In the genomic region with DNA sequence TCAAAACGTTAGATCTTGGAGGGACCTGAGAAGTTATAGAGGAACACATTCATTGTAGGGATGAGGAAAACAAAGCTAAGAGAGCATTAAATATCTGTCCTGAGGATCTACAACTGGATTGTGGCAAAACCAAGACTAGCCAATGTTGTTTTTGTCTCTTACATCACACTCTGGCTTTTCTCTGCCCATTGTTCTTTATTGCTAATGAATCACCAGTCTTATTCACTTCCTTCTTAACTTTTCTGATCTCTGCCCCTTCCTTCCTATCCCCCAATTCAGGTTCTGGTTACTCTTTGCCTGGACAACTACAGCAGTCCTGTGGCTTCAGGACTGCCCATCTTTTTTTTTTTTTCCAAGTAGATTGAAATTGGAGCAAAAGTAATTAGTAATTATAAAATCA, we compare ENCODE assay signal across 12 cellular contexts. TPM values are rescaled to one million over a fixed set of nuclear protein-coding genes. Genes with fewer than 3 reads are reported as not detected.
DNase-seq lines count a peak whose midpoint lies in the region; ATAC-seq and TF ChIP-seq lines count a peak whose summit lies in the region.
"Had no signal": no experiment of that assay in that cellular context is flagged by ENCODE, and none has a peak within 500 bp of the region (broad histone marks: within the 10 kb centered on the region; RNA-seq: fewer than 3 reads in every experiment).

No MANE protein-coding gene starts in this region.

- H2AFZ ChIP-seq in neural progenitor cell (replicated peaks): no peak overlapping the region

- H3K4me1 ChIP-seq in CD4-positive, alpha-beta memory T cell (ENCODE audit: insufficient read depth, low read length): peaks cover 19% of the 10 kb centered on the region
- H3K4me1 ChIP-seq in neural progenitor cell: peaks cover 8% of the 10 kb centered on the region

- intact Hi-C loops in CD4-positive, alpha-beta memory T cell (cut with micrococcal nuclease): no loop called here

- H4K20me1 ChIP-seq in neural progenitor cell (ENCODE audit: low read depth): no peaks in the 10 kb centered on the region

- H3K4me3 Mint-ChIP-seq in CD4-positive, alpha-beta memory T cell: no peak overlapping the region
- peak overlapping the region; percentile 83 for H3K4me3 Mint-ChIP-seq in activated T-helper 17 cell treated with anti-CD3 and anti-CD28 coated beads, Interleukin-2, amount 50 U/mL, for 72 hours
- no peak overlapping the region for H3K4me3 Mint-ChIP-seq in neural progenitor cell

- peaks cover 8 to 11% of the 10 kb centered on the region in 2 donors for H3K27me3 Mint-ChIP-seq in CD4-positive, alpha-beta memory T cell
- H3K27me3 Mint-ChIP-seq in activated T-helper 17 cell treated with anti-CD3 and anti-CD28 coated beads, Interleukin-2, amount 50 U/mL, for 72 hours: peaks cover 15% of the 10 kb centered on the region
- H3K27me3 Mint-ChIP-seq in neural progenitor cell (ENCODE audit: insufficient read depth, low read depth): no peaks in the 10 kb centered on the region

- POLR2A ChIA-PET in CD4-positive, alpha-beta memory T cell (lab: Charles Lee; ENCODE audit: partially characterized antibody): interaction anchor here (1.3 kb wide), 1 partner anchor 533 kb away, joined by 4 read pairs; no protein-coding TSS in a partner anchor

- H3K4me1 Mint-ChIP-seq in CD4-positive, alpha-beta memory T cell: peaks cover 15 to 28% (median 22%) of the 10 kb centered on the region in 4 donors
- peaks cover 14% of the 10 kb centered on the region for H3K4me1 Mint-ChIP-seq in activated T-helper 17 cell treated with anti-CD3 and anti-CD28 coated beads, Interleukin-2, amount 50 U/mL, for 72 hours
- H3K4me1 Mint-ChIP-seq in neural progenitor cell: peaks cover 4% of the 10 kb centered on the region

- CTCF ChIA-PET in CD4-positive, alpha-beta memory T cell (lab: Charles Lee; ENCODE audit: partially characterized antibody): no interaction called here

- TF ChIP-seq CTCF in neural progenitor cell (IDR thresholded peaks at IDR 0.05): no peak

- no peak overlapping the region for H3K4me2 ChIP-seq in neural progenitor cell

- peak overlapping the region; percentile 23 for H3K27ac ChIP-seq in CD4-positive, alpha-beta memory T cell (ENCODE audit: low read depth, low read length)
- H3K27ac ChIP-seq in neural progenitor cell: no peak overlapping the region

- H3K27me3 ChIP-seq in CD4-positive, alpha-beta memory T cell (ENCODE audit: insufficient read depth, low read length): no peaks in the 10 kb centered on the region
- H3K27me3 ChIP-seq in neural progenitor cell: no peaks in the 10 kb centered on the region
- H3K27me3 ChIP-seq: heart left ventricle had no signal

- DNase-seq in CD4-positive, alpha-beta memory T cell: no peak
- DNase-seq in LHCN-M2 (ENCODE audit: low read depth) (peak; percentile 95), iris pigment epithelial cell (ENCODE audit: low read depth) (peak; percentile 61), NCI-H69 (lab: John Stamatoyannopoulos, UW) (no peak), neural progenitor cell (ENCODE audit: low spot score) (no peak), NCI-H128 (lab: John Stamatoyannopoulos, UW; ENCODE audit: unreplicated experiment) (no peak)
- DNase-seq in activated naive CD4-positive, alpha-beta T cell treated with anti-CD3 and anti-CD28 coated beads, Interleukin-2, amount 50 U/mL, for 72 hours (ENCODE audit: low spot score in 2 of 2): no peak
- DNase-seq: caudate nucleus, heart left ventricle, mesendoderm had no signal

- H3K79me2 ChIP-seq in neural progenitor cell (ENCODE audit: low read depth): no peaks in the 10 kb centered on the region

- H3K36me3 ChIP-seq in CD4-positive, alpha-beta memory T cell (ENCODE audit: insufficient read depth, low read length): no peaks in the 10 kb centered on the region
- H3K36me3 ChIP-seq in neural progenitor cell: no peaks in the 10 kb centered on the region
- H3K36me3 ChIP-seq: heart left ventricle had no signal

- H3K27ac Mint-ChIP-seq in CD4-positive, alpha-beta memory T cell: peak overlapping the region in 2 of 7 donors; percentile 15 to 43
- H3K27ac Mint-ChIP-seq in activated T-helper 17 cell treated with anti-CD3 and anti-CD28 coated beads, Interleukin-2, amount 50 U/mL, for 72 hours: peak overlapping the region; percentile 94
- no peak overlapping the region for H3K27ac Mint-ChIP-seq in activated naive CD4-positive, alpha-beta T cell treated with anti-CD3 and anti-CD28 coated beads, Interleukin-2, amount 50 U/mL, for 72 hours
- no peak overlapping the region for H3K27ac Mint-ChIP-seq in neural progenitor cell
- H3K27ac Mint-ChIP-seq: IgD-negative memory B cell had no signal

- no peaks in the 10 kb centered on the region for H3K9me3 ChIP-seq in CD4-positive, alpha-beta memory T cell (ENCODE audit: control insufficient read depth in 1 of 2, low read length in 2 of 2)
- no peaks in the 10 kb centered on the region for H3K9me3 ChIP-seq in neural progenitor cell (ENCODE audit: low read depth)

- H3K36me3 Mint-ChIP-seq in CD4-positive, alpha-beta memory T cell: no peaks in the 10 kb centered on the region
- H3K36me3 Mint-ChIP-seq in activated T-helper 17 cell treated with anti-CD3 and anti-CD28 coated beads, Interleukin-2, amount 50 U/mL, for 72 hours (ENCODE audit: low read depth): peaks cover 8% of the 10 kb centered on the region
- H3K36me3 Mint-ChIP-seq in activated naive CD4-positive, alpha-beta T cell treated with anti-CD3 and anti-CD28 coated beads, Interleukin-2, amount 50 U/mL, for 72 hours: peaks cover 0 to 8% of the 10 kb centered on the region in 2 donors
- H3K36me3 Mint-ChIP-seq in neural progenitor cell: no peaks in the 10 kb centered on the region
- H3K36me3 Mint-ChIP-seq: IgD-negative memory B cell had no signal

- H3K9me3 Mint-ChIP-seq in CD4-positive, alpha-beta memory T cell: peaks cover 0 to 6% (median 2%) of the 10 kb centered on the region in 8 donors
- H3K9me3 Mint-ChIP-seq in activated T-helper 17 cell treated with anti-CD3 and anti-CD28 coated beads, Interleukin-2, amount 50 U/mL, for 72 hours: peaks cover 3% of the 10 kb centered on the region
- H3K9me3 Mint-ChIP-seq in activated naive CD4-positive, alpha-beta T cell treated with anti-CD3 and anti-CD28 coated beads, Interleukin-2, amount 50 U/mL, for 72 hours: peaks cover 3% of the 10 kb centered on the region in 2 donors
- H3K9me3 Mint-ChIP-seq in neural progenitor cell: peaks cover 9% of the 10 kb centered on the region

- no peak overlapping the region for H3K4me3 ChIP-seq in CD4-positive, alpha-beta memory T cell (ENCODE audit: low read length in 2 of 2)
- H3K4me3 ChIP-seq in neural progenitor cell: no peak overlapping the region
- H3K4me3 ChIP-seq: heart left ventricle had no signal

- no peaks in the 10 kb centered on the region for H3F3A ChIP-seq in neural progenitor cell (ENCODE audit: low read depth)

- ATAC-seq in activated T-helper 17 cell treated with anti-CD3 and anti-CD28 coated beads, Interleukin-2, amount 50 U/mL, for 72 hours (replicated peaks): peak; percentile 20
- ATAC-seq in activated naive CD4-positive, alpha-beta T cell treated with anti-CD3 and anti-CD28 coated beads, Interleukin-2, amount 50 U/mL, for 72 hours: no peak
- ATAC-seq: heart left ventricle had no signal

- H3K9ac ChIP-seq in neural progenitor cell: no peak overlapping the region

RNA-seq across cellular contexts. Expression of a gene that starts 57.0 kb away (rescaled TPM):
- total RNA-seq in CD4-positive, alpha-beta memory T cell: 10 to 100 TPM; 34.4 to 34.8 TPM
- 10 to 100 TPM; 29.8 to 43.6 TPM for polyA plus RNA-seq in CD4-positive, alpha-beta memory T cell
- total RNA-seq in LHCN-M2 (2014; rRNA removed) (22.6 and 32.7 TPM in 2 replicates), neural progenitor cell (ENCODE audit: low replicate concordance) (24.3 and 28.6 TPM in 2 replicates)
- 36.6 TPM for polyA plus RNA-seq in LHCN-M2 (2012)
- 10 to 100 TPM; 32.3 to 50.2 TPM for total RNA-seq in activated T-helper 17 cell treated with anti-CD3 and anti-CD28 coated beads, Interleukin-2, amount 50 U/mL, for 72 hours
- 10 to 100 TPM; 19.2 to 45.6 TPM for total RNA-seq in activated naive CD4-positive, alpha-beta T cell treated with anti-CD3 and anti-CD28 coated beads, Interleukin-2, amount 50 U/mL, for 72 hours

Comparison
In these comparisons a context has a peak if more than half of its experiments do, and no peak if none do; other contexts are left out.
1. DNase-seq: peak in LHCN-M2 (single experiment) and iris pigment epithelial cell (single experiment); none in CD4-positive, alpha-beta memory T cell (0 of 5), NCI-H69 (single experiment), activated naive CD4-positive, alpha-beta T cell treated with anti-CD3 and anti-CD28 coated beads, Interleukin-2, amount 50 U/mL, for 72 hours (0 of 2), neural progenitor cell (single experiment) and NCI-H128 (single experiment).